ENCODE assay signal across 27 cellular contexts in the genomic region with DNA sequence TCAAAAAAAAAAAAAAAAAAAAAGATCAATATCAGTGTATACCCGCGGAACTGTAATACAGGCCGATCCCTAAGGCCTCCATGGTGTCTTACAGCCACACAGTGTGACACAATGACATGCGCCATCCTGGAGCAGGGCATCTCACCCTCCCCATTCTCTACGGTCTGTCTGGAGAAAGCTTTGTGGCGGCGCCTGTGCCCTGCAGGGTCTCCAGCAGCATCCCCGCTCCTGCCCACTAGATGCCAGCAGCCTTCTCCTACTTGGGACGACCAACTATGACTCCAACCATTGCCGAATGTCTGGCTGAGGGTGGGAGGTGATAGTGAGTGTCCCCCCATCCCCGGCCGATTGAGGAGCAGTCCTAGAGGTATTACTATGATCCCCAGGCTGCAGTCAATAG.
"Had no signal": no experiment of that assay in that cellular context is flagged by ENCODE, and none has a peak within 500 bp of the region (broad histone marks: within the 10 kb centered on the region; RNA-seq: fewer than 3 reads in every experiment).

No MANE protein-coding gene starts in this region.

- ATAC-seq: activated naive CD4-positive, alpha-beta T cell treated with anti-CD3 and anti-CD28 coated beads, Interleukin-2, amount 50 U/mL, for 72 hours; activated T-cell treated with anti-CD3 and anti-CD28 coated beads, Interleukin-2, amount 50 U/mL, for 72 hours; esophagus mucosa; foreskin keratinocyte; gastrocnemius medialis had no signal

- H3K9me3 Mint-ChIP-seq: activated CD4-positive, alpha-beta memory T cell treated with anti-CD3 and anti-CD28 coated beads, Interleukin-2, amount 10 ng/mL, durations not matched to agents 7 days and 5 days; activated CD4-positive, alpha-beta T cell treated with anti-CD3 and anti-CD28 coated beads, Interleukin-2, amount 10 ng/mL, durations not matched to agents 7 days and 5 days; activated naive CD4-positive, alpha-beta T cell treated with anti-CD3 and anti-CD28 coated beads, Interleukin-2, amount 10 ng/mL, durations not matched to agents 7 days and 5 days; activated naive CD4-positive, alpha-beta T cell treated with anti-CD3 and anti-CD28 coated beads, Interleukin-2, amount 50 U/mL, for 72 hours; activated naive CD8-positive, alpha-beta T cell treated with anti-CD3 and anti-CD28 coated beads, Interleukin-2, amount 10 ng/mL, durations not matched to agents 7 days and 5 days; activated T-cell treated with anti-CD3 and anti-CD28 coated beads, Interleukin-2, amount 50 U/mL, for 24 hours; activated T-cell treated with anti-CD3 and anti-CD28 coated beads, Interleukin-2, amount 50 U/mL, for 72 hours; brain had no signal

- H3K9me3 ChIP-seq: ascending aorta, breast epithelium, colonic mucosa, gastrocnemius medialis had no signal

- H3K4me3 ChIP-seq: ascending aorta, breast epithelium, cardiac muscle cell, colonic mucosa, gastrocnemius medialis had no signal

- H3K4me1 Mint-ChIP-seq: activated CD4-positive, alpha-beta memory T cell treated with anti-CD3 and anti-CD28 coated beads, Interleukin-2, amount 10 ng/mL, durations not matched to agents 7 days and 5 days; activated naive CD8-positive, alpha-beta T cell treated with anti-CD3 and anti-CD28 coated beads, Interleukin-2, amount 10 ng/mL, durations not matched to agents 7 days and 5 days had no signal

- H3K27ac ChIP-seq: ascending aorta, breast epithelium, cardiac muscle cell, colonic mucosa, foreskin keratinocyte, gastrocnemius medialis had no signal

- H3K4me1 ChIP-seq: ascending aorta, breast epithelium, colonic mucosa, foreskin keratinocyte, gastrocnemius medialis had no signal

- H3K27ac Mint-ChIP-seq: activated CD4-positive, alpha-beta memory T cell treated with anti-CD3 and anti-CD28 coated beads, Interleukin-2, amount 10 ng/mL, durations not matched to agents 7 days and 5 days; activated CD4-positive, alpha-beta T cell treated with anti-CD3 and anti-CD28 coated beads, Interleukin-2, amount 10 ng/mL, durations not matched to agents 7 days and 5 days; activated naive CD4-positive, alpha-beta T cell treated with anti-CD3 and anti-CD28 coated beads, Interleukin-2, amount 10 ng/mL, durations not matched to agents 7 days and 5 days; activated naive CD4-positive, alpha-beta T cell treated with anti-CD3 and anti-CD28 coated beads, Interleukin-2, amount 50 U/mL, for 72 hours; activated naive CD8-positive, alpha-beta T cell treated with anti-CD3 and anti-CD28 coated beads, Interleukin-2, amount 10 ng/mL, durations not matched to agents 7 days and 5 days; activated T-cell treated with anti-CD3 and anti-CD28 coated beads, Interleukin-2, amount 50 U/mL, for 24 hours; activated T-cell treated with anti-CD3 and anti-CD28 coated beads, Interleukin-2, amount 50 U/mL, for 72 hours had no signal

- H3K27me3 ChIP-seq: ascending aorta, breast epithelium, cardiac muscle cell, colonic mucosa, foreskin keratinocyte, gastrocnemius medialis had no signal

- H3K4me3 Mint-ChIP-seq: activated CD4-positive, alpha-beta memory T cell treated with anti-CD3 and anti-CD28 coated beads, Interleukin-2, amount 10 ng/mL, durations not matched to agents 7 days and 5 days; activated CD4-positive, alpha-beta T cell treated with anti-CD3 and anti-CD28 coated beads, Interleukin-2, amount 10 ng/mL, durations not matched to agents 7 days and 5 days; activated naive CD4-positive, alpha-beta T cell treated with anti-CD3 and anti-CD28 coated beads, Interleukin-2, amount 10 ng/mL, durations not matched to agents 7 days and 5 days; activated naive CD8-positive, alpha-beta T cell treated with anti-CD3 and anti-CD28 coated beads, Interleukin-2, amount 10 ng/mL, durations not matched to agents 7 days and 5 days; activated T-cell treated with anti-CD3 and anti-CD28 coated beads, Interleukin-2, amount 50 U/mL, for 24 hours; activated T-cell treated with anti-CD3 and anti-CD28 coated beads, Interleukin-2, amount 50 U/mL, for 72 hours; brain had no signal

- H3K36me3 ChIP-seq: ascending aorta, breast epithelium, cardiac muscle cell, colonic mucosa, gastrocnemius medialis had no signal

- H3K36me3 Mint-ChIP-seq: activated naive CD4-positive, alpha-beta T cell treated with anti-CD3 and anti-CD28 coated beads, Interleukin-2, amount 10 ng/mL, durations not matched to agents 7 days and 5 days; activated naive CD4-positive, alpha-beta T cell treated with anti-CD3 and anti-CD28 coated beads, Interleukin-2, amount 50 U/mL, for 72 hours; activated naive CD8-positive, alpha-beta T cell treated with anti-CD3 and anti-CD28 coated beads, Interleukin-2, amount 10 ng/mL, durations not matched to agents 7 days and 5 days; brain had no signal

- H3K27me3 Mint-ChIP-seq: activated CD4-positive, alpha-beta memory T cell treated with anti-CD3 and anti-CD28 coated beads, Interleukin-2, amount 10 ng/mL, durations not matched to agents 7 days and 5 days; activated CD4-positive, alpha-beta T cell treated with anti-CD3 and anti-CD28 coated beads, Interleukin-2, amount 10 ng/mL, durations not matched to agents 7 days and 5 days; activated naive CD4-positive, alpha-beta T cell treated with anti-CD3 and anti-CD28 coated beads, Interleukin-2, amount 10 ng/mL, durations not matched to agents 7 days and 5 days; activated naive CD8-positive, alpha-beta T cell treated with anti-CD3 and anti-CD28 coated beads, Interleukin-2, amount 10 ng/mL, durations not matched to agents 7 days and 5 days; activated T-cell treated with anti-CD3 and anti-CD28 coated beads, Interleukin-2, amount 50 U/mL, for 24 hours had no signal

- DNase-seq: activated CD4-positive, alpha-beta memory T cell treated with anti-CD3 and anti-CD28 coated beads, Interleukin-2, amount 10 ng/mL, durations not matched to agents 7 days and 5 days; activated CD4-positive, alpha-beta T cell treated with anti-CD3 and anti-CD28 coated beads for 1 hour; activated CD4-positive, alpha-beta T cell treated with anti-CD3 and anti-CD28 coated beads for 4 hours; activated CD4-positive, alpha-beta T cell treated with anti-CD3 and anti-CD28 coated beads, Interleukin-2, amount 10 ng/mL, durations not matched to agents 7 days and 5 days; activated CD4-positive, alpha-beta T cell treated with anti-CD3 and anti-CD28 coated beads, Interleukin-2, amount 50 U/mL, for 4 hours; activated CD8-positive, alpha-beta memory T cell treated with anti-CD3 and anti-CD28 coated beads, Interleukin-2, amount 50 U/mL, for 48 hours; activated gamma-delta T cell; activated naive CD4-positive, alpha-beta T cell; activated naive CD4-positive, alpha-beta T cell treated with anti-CD3 and anti-CD28 coated beads, Interleukin-2, amount 10 ng/mL, durations not matched to agents 7 days and 5 days; activated naive CD8-positive, alpha-beta T cell treated with anti-CD3 and anti-CD28 coated beads, Interleukin-2, amount 10 ng/mL, durations not matched to agents 7 days and 5 days; activated T-cell treated with anti-CD3 and anti-CD28 coated beads for 4 hours; activated T-cell treated with anti-CD3 and anti-CD28 coated beads, Interleukin-2, amount 50 U/mL, for 24 hours; activated T-cell treated with anti-CD3 and anti-CD28 coated beads, Interleukin-2, amount 50 U/mL, for 72 hours; central memory CD4-positive, alpha-beta T cell; cerebellar nuclear complex; colonic mucosa; effector CD8-positive, alpha-beta T cell; foreskin keratinocyte; gastrocnemius medialis; glutamatergic neuron; T-helper 2 cell had no signal
